Comparison of ENCODE assay signal across 8 cellular contexts in genomic region chr17:42019509-42020404, GRCh38. TPM values are rescaled to one million over a fixed set of nuclear protein-coding genes. Genes with fewer than 3 reads are reported as not detected.
DNase-seq lines count a peak whose midpoint lies in the region; ATAC-seq and TF ChIP-seq lines count a peak whose summit lies in the region.

Gene NKIRAS2 (plus strand): TSS chr17:42020090. CDS start chr17:42021578, 1,488 bp downstream.

- CTCF ChIA-PET in AG04449 (lab: Yijun Ruan, JAX) = interaction anchor here (0.6 to 20.7 kb wide), 29 partner anchors 8 to 389 kb away, joined by 3 to 451 read pairs (median 5); partner anchors contain the start of genes CNP, DHX58, HCRT and HSPB9

- ATAC-seq in GM19025 (IDR thresholded peaks at IDR 0.05; ENCODE audit: low read depth, unreplicated experiment) = peak; percentile 56
- ATAC-seq in HG03442 (IDR thresholded peaks at IDR 0.05; ENCODE audit: unreplicated experiment) = peak; percentile 50
- ATAC-seq in left lobe of liver = peak; percentile 81

- TF ChIP-seq CTCF in AG04449 (IDR thresholded peaks at IDR 0.05; ENCODE audit: insufficient read depth, low read length, missing control alignments) (peak; percentile 97), colonic mucosa (IDR thresholded peaks at IDR 0.05) (peak; percentile 96)

- H3K4me1 ChIP-seq in colonic mucosa = peaks cover 24% of the 10 kb centered on the region

- intact Hi-C loops in colonic mucosa (cut with DNase I) = no loop called here

- H3K36me3 ChIP-seq in colonic mucosa = peaks cover 14% of the 10 kb centered on the region

- H3K27me3 ChIP-seq in colonic mucosa = no peaks in the 10 kb centered on the region

- DNase-seq in AG04449 (ENCODE audit: low read depth, low spot score) (no peak), NCI-H524 treated with DMSO at 0.1 percent for 48 hours (lab: John Stamatoyannopoulos, UW) (peak; percentile 43), colonic mucosa (peak; percentile 96), left lobe of liver (ENCODE audit: low spot score) (peak; percentile 94)
- peak; percentile 97 for DNase-seq in activated CD4-positive, alpha-beta T cell treated with anti-CD3 and anti-CD28 coated beads for 48 hours
- peak; percentile 95 to 97 for DNase-seq in stimulated activated CD4-positive, alpha-beta T cell treated with anti-CD3 and anti-CD28 coated beads, Interleukin-2, amount 100 ng/mL, for 24 hours

- H3K9me3 ChIP-seq in colonic mucosa = no peaks in the 10 kb centered on the region

- H3K9ac ChIP-seq in colonic mucosa (ENCODE audit: low read depth in 2 of 2, low read length in 2 of 2) = peak within 1 kb of the TSS; percentile 97 to 98

- H3K4me3 ChIP-seq in AG04449 (ENCODE audit: low read depth, low read length) (peak within 1 kb of the TSS; percentile 79), colonic mucosa (peak within 1 kb of the TSS; percentile 84)

- peak within 1 kb of the TSS; percentile 64 for H3K27ac ChIP-seq in colonic mucosa

- POLR2A ChIA-PET in AG04449 (lab: Yijun Ruan, JAX) = interaction anchor here (0.7 to 1.1 kb wide), 3 partner anchors 21 to 330 kb away, joined by 3 to 5 read pairs (median 4); partner anchors contain the start of gene DHX58

RNA-seq across cellular contexts. Expression of gene NKIRAS2, which starts in this region (rescaled TPM):
- total RNA-seq in colonic mucosa = 10 to 100 TPM; 25.8 to 26.3 TPM
- 12.9 TPM for total RNA-seq in left lobe of liver
